ENCODE assay signal across 18 cellular contexts in genomic region chr1:172708452-172708851, GRCh38. TPM values are rescaled to one million over a fixed set of nuclear protein-coding genes. Genes with fewer than 3 reads are reported as not detected.
DNase-seq lines count a peak whose midpoint lies in the region; ATAC-seq and TF ChIP-seq lines count a peak whose summit lies in the region.
"Had no signal": no experiment of that assay in that cellular context is flagged by ENCODE, and none has a peak within 500 bp of the region (broad histone marks: within the 10 kb centered on the region; RNA-seq: fewer than 3 reads in every experiment).

No MANE protein-coding gene starts in this region.

- DNase-seq in DMS53 treated with DMSO at 0.1 percent for 48 hours (lab: John Stamatoyannopoulos, UW; ENCODE audit: unreplicated experiment) (peak; percentile 30), NCI-H510A treated with DMSO at 0.1 percent for 48 hours (lab: John Stamatoyannopoulos, UW) (peak; percentile 30), activated T-cell treated with anti-CD3 and anti-CD28 coated beads for 4 hours (peak; percentile 48), left kidney (ENCODE audit: low read depth, low spot score) (peak; percentile 70), NAMALWA (ENCODE audit: low spot score) (no peak), OCI-LY7 (ENCODE audit: low spot score) (no peak), dedifferentiated amniotic fluid mesenchymal stem cell (ENCODE audit: extremely low spot score) (no peak)
- DNase-seq: cerebellar nuclear complex, erythroblast, GF-D8, heart right ventricle, left lung, MV-4-11, NCI-H345, right lobe of liver had no signal

- H4K20me1 ChIP-seq in OCI-LY7 (ENCODE audit: insufficient read depth, low read length), result no peaks in the 10 kb centered on the region

- no peak for TF ChIP-seq CTCF in OCI-LY7 (conservative IDR thresholded peaks at IDR 0.05; ENCODE audit: low read length)

- no peaks in the 10 kb centered on the region for H3K36me3 ChIP-seq in OCI-LY7 (ENCODE audit: insufficient read depth, low read length)
- H3K36me3 ChIP-seq: heart right ventricle, left lung, right lobe of liver had no signal

- no peak overlapping the region for H2AFZ ChIP-seq in OCI-LY7 (ENCODE audit: low read length)

- CTCF ChIA-PET in OCI-LY7 (lab: Charles Lee; ENCODE audit: unreplicated experiment), result no interaction called here

- no peaks in the 10 kb centered on the region for H3K79me2 ChIP-seq in OCI-LY7 (ENCODE audit: insufficient read depth, low read depth, low read length)

- no peak for ATAC-seq in GM19328 (IDR thresholded peaks at IDR 0.05; ENCODE audit: unreplicated experiment)
- ATAC-seq: heart right ventricle, left lung had no signal

- no peaks in the 10 kb centered on the region for H3K4me1 ChIP-seq in OCI-LY7 (ENCODE audit: insufficient read depth, low read length, poor library complexity, severe bottlenecking)
- H3K4me1 ChIP-seq: left lung, right lobe of liver had no signal

- POLR2A ChIA-PET in OCI-LY7 (lab: Charles Lee), result no interaction called here

- BruUV-seq in OCI-LY7 (replicated peaks; lab: Mats Ljungman, UMichigan), result no TSS peak

- intact Hi-C loops in OCI-LY7 (cut with micrococcal nuclease; ENCODE audit: unreplicated experiment), result no loop called here

- H3K27ac ChIP-seq in OCI-LY7 (ENCODE audit: low read depth, low read length, poor library complexity, severe bottlenecking), result no peak overlapping the region
- H3K27ac ChIP-seq: C4-2B, heart right ventricle, left lung, right lobe of liver had no signal

- H3K4me2 ChIP-seq in OCI-LY7 (ENCODE audit: low read length), result no peak overlapping the region

- no peaks in the 10 kb centered on the region for H3K9me2 ChIP-seq in OCI-LY7 (ENCODE audit: insufficient read depth, low read length)

- H3K4me3 ChIP-seq in OCI-LY7 (ENCODE audit: low read depth, low read length, poor library complexity, severe bottlenecking), result no peak overlapping the region
- H3K4me3 ChIP-seq: heart right ventricle, left lung, right lobe of liver had no signal

- H3K9me3 ChIP-seq in OCI-LY7 (ENCODE audit: low read length), result no peaks in the 10 kb centered on the region
- H3K9me3 ChIP-seq: heart right ventricle, left lung had no signal

RNA-seq across cellular contexts. Expression of gene FASLG, which starts 49.5 kb away (rescaled TPM):
- not detected in 2 replicates for total RNA-seq in OCI-LY7 (2014; rRNA removed; shearing (Covaris generic))
- total RNA-seq in OCI-LY7 (2022), result not detected in 2 replicates
- total RNA-seq: RPMI7951 had no signal

Comparison
In these comparisons a context has a peak if more than half of its experiments do, and no peak if none do; other contexts are left out.
1. DNase-seq: peak in DMS53 treated with DMSO at 0.1 percent for 48 hours (single experiment), NCI-H510A treated with DMSO at 0.1 percent for 48 hours (single experiment), activated T-cell treated with anti-CD3 and anti-CD28 coated beads for 4 hours (single experiment) and left kidney (single experiment); none in NAMALWA (single experiment), OCI-LY7 (single experiment) and dedifferentiated amniotic fluid mesenchymal stem cell (single experiment).